ENCODE assay signal across 10 cellular contexts in the genomic region with DNA sequence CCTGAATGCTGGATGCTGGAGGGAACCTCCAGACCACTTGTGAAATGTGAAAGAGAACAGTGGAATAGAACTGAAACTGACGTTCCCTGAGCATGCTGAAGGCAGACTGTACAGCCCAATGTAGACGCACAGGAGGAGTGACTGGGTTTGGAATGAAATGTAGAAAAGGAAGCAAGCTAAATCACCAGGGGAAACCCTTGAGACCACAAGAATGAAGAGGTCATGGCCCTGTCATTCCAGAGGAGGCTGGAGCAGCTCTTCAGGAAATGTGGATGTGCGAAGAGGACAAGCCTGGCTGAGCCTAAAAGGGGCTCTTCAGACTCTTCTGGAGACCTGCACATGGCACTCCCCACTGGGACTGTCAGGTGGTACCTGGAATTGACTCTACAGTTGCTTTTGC.
DNase-seq lines count a peak whose midpoint lies in the region; ATAC-seq, FAIRE-seq and TF ChIP-seq lines count a peak whose summit lies in the region.
"Had no signal": no experiment of that assay in that cellular context is flagged by ENCODE, and none has a peak within 500 bp of the region (broad histone marks: within the 10 kb centered on the region; RNA-seq: fewer than 3 reads in every experiment).

No MANE protein-coding gene starts in this region.

- H3K36me3 ChIP-seq in endothelial cell of umbilical vein (ENCODE audit: control insufficient read depth in 2 of 2, extremely low read depth in 1 of 2, insufficient read depth in 2 of 2, low read length in 2 of 2), result peaks cover 0 to under 1% of the 10 kb centered on the region in 2 experiments

- H3K27me3 Mint-ChIP-seq in Calu3 (ENCODE audit: unreplicated experiment) (no peaks in the 10 kb centered on the region), neural crest cell (ENCODE audit: low read depth) (no peaks in the 10 kb centered on the region)
- H3K27me3 Mint-ChIP-seq: activated CD8-positive, alpha-beta memory T cell treated with anti-CD3 and anti-CD28 coated beads, Interleukin-2, amount 10 ng/mL, durations not matched to agents 7 days and 5 days had no signal

- H3K27ac ChIP-seq in endothelial cell of umbilical vein (ENCODE audit: insufficient read depth, low read depth, low read length), result peak overlapping the region; percentile 30

- no peaks in the 10 kb centered on the region for H3K27me3 ChIP-seq in endothelial cell of umbilical vein (ENCODE audit: control insufficient read depth in 2 of 2, insufficient read depth in 2 of 2, low read length in 2 of 2)

- in situ Hi-C loops in GM13976 (cut with MboI; ENCODE audit: low sequenced_read_pairs, unreplicated experiment), result no loop called here

- peak overlapping the region in 1 of 3 experiments; percentile 17 for H3K4me3 ChIP-seq in endothelial cell of umbilical vein (replicated peaks in 1 of 3; ENCODE audit: insufficient read depth in 1 of 3, low read depth in 1 of 3, low read length in 3 of 3)

- FAIRE-seq in endothelial cell of umbilical vein (lab: Jason Lieb, UNC), result peak; percentile 96

- H3K4me1 Mint-ChIP-seq in Calu3 (ENCODE audit: low read depth, unreplicated experiment) (peaks cover 30% of the 10 kb centered on the region), neural crest cell (peaks cover 55% of the 10 kb centered on the region)
- H3K4me1 Mint-ChIP-seq: activated CD8-positive, alpha-beta memory T cell treated with anti-CD3 and anti-CD28 coated beads, Interleukin-2, amount 10 ng/mL, durations not matched to agents 7 days and 5 days had no signal

- H3K9me1 ChIP-seq in endothelial cell of umbilical vein (replicated peaks; ENCODE audit: control insufficient read depth, extremely low read depth, insufficient read depth, low read length), result no peaks in the 10 kb centered on the region

- ATAC-seq in GM19351 (IDR thresholded peaks at IDR 0.05; ENCODE audit: unreplicated experiment), result no peak
- ATAC-seq: activated CD8-positive, alpha-beta memory T cell treated with anti-CD3 and anti-CD28 coated beads, Interleukin-2, amount 10 ng/mL, durations not matched to agents 7 days and 5 days had no signal

- CTCF ChIA-PET in Calu3 (lab: Charles Lee), result interaction anchor here (0.9 to 1.3 kb wide), 2 partner anchors 9 to 16 kb away, joined by 3 to 5 read pairs; no protein-coding TSS in a partner anchor
- CTCF ChIA-PET in endothelial cell of umbilical vein (lab: Charles Lee), result interaction anchor here (0.8 to 1.6 kb wide), 8 partner anchors 9 to 73 kb away, joined by 3 to 8 read pairs (median 4); no protein-coding TSS in a partner anchor

- H3K9ac ChIP-seq in endothelial cell of umbilical vein (replicated peaks; ENCODE audit: extremely low read depth, insufficient read depth, low read length), result no peak overlapping the region

- POLR2A ChIA-PET in endothelial cell of umbilical vein (lab: Charles Lee), result interaction anchor here (0.6 to 0.9 kb wide), 2 partner anchors 41 to 55 kb away, joined by 5 to 9 read pairs; no protein-coding TSS in a partner anchor

- no peak for TF ChIP-seq CTCF in Calu3 (IDR thresholded peaks at IDR 0.05; ENCODE audit: unreplicated experiment)
- TF ChIP-seq CTCF in endothelial cell of umbilical vein (IDR thresholded peaks at IDR 0.05; ENCODE audit: extremely low read depth in 1 of 2, insufficient read depth in 1 of 2, low read depth in 1 of 2, low read length in 2 of 2), result no peak
- no peak for TF ChIP-seq CTCF in neural crest cell (conservative IDR thresholded peaks at IDR 0.05)
- TF ChIP-seq CTCF in GM13976 (IDR thresholded peaks at IDR 0.05; ENCODE audit: borderline replicate concordance, control extremely low read depth, extremely low read depth, insufficient read depth, missing control alignments), result no peak

- H3K4me3 Mint-ChIP-seq in Calu3 (ENCODE audit: low read depth, unreplicated experiment) (no peak overlapping the region), neural crest cell (peak overlapping the region; percentile 1)
- H3K4me3 Mint-ChIP-seq: activated CD8-positive, alpha-beta memory T cell treated with anti-CD3 and anti-CD28 coated beads, Interleukin-2, amount 10 ng/mL, durations not matched to agents 7 days and 5 days had no signal

- intact Hi-C loops in Calu3 (cut with micrococcal nuclease; ENCODE audit: unreplicated experiment), result no loop called here
- intact Hi-C loops in endothelial cell of umbilical vein (cut with micrococcal nuclease), result loop anchor here (1.0 to 2.0 kb wide), 3 partner anchors 33 to 55 kb away; no protein-coding TSS in a partner anchor

- BruUV-seq in Calu3 (replicated peaks; lab: Mats Ljungman, UMichigan) (no TSS peak), endothelial cell of umbilical vein (replicated peaks; lab: Mats Ljungman, UMichigan) (no TSS peak)

- H3K36me3 Mint-ChIP-seq in Calu3 (ENCODE audit: insufficient read depth, unreplicated experiment) (no peaks in the 10 kb centered on the region), neural crest cell (ENCODE audit: low read depth) (peaks cover 19% of the 10 kb centered on the region)

- dilution Hi-C loops in endothelial cell of umbilical vein (cut with MboI; ENCODE audit: extremely low pct_ligation_motif_present, low sequenced_read_pairs), result no loop called here

- H3K4me1 ChIP-seq in endothelial cell of umbilical vein (ENCODE audit: control insufficient read depth, extremely low read depth, insufficient read depth, low read length), result peaks cover 22% of the 10 kb centered on the region

- H3K79me2 ChIP-seq in endothelial cell of umbilical vein (ENCODE audit: control insufficient read depth, insufficient read depth, low read length), result no peaks in the 10 kb centered on the region

- H4K20me1 ChIP-seq in endothelial cell of umbilical vein (replicated peaks; ENCODE audit: control insufficient read depth, extremely low read depth, insufficient read depth, low read length), result peaks cover 4% of the 10 kb centered on the region

- peak overlapping the region; percentile 70 for H3K4me2 ChIP-seq in endothelial cell of umbilical vein (ENCODE audit: insufficient read depth, low read length)

- DNase-seq in Calu3, result peak; percentile 61
- DNase-seq in MV-4-11 (lab: John Stamatoyannopoulos, UW), result peak; percentile 81
- peak; percentile 84 for DNase-seq in endothelial cell of umbilical vein (ENCODE audit: low read depth, low spot score)
- DNase-seq in neural crest cell (ENCODE audit: low read depth, low spot score), result peak; percentile 12
- DNase-seq in activated naive CD4-positive, alpha-beta T cell treated with anti-CD3 and anti-CD28 coated beads, Interleukin-2, amount 50 U/mL, for 16 hours, result no peak
- no peak for DNase-seq in GM13976 (ENCODE audit: low spot score)
- DNase-seq in activated gamma-delta T cell treated with Interleukin-2 at 50 U/mL for 16 hours, result no peak
- DNase-seq: activated CD8-positive, alpha-beta memory T cell treated with anti-CD3 and anti-CD28 coated beads, Interleukin-2, amount 10 ng/mL, durations not matched to agents 7 days and 5 days; NCI-H146 had no signal

- no peak for TF ChIP-seq POLR2A in endothelial cell of umbilical vein (IDR thresholded peaks at IDR 0.05; ENCODE audit: low read depth, low read length)

- no peak overlapping the region for H3K27ac Mint-ChIP-seq in Calu3 (ENCODE audit: unreplicated experiment)
- H3K27ac Mint-ChIP-seq in neural crest cell (ENCODE audit: unreplicated experiment), result peak overlapping the region; percentile 89
- H3K27ac Mint-ChIP-seq: activated CD8-positive, alpha-beta memory T cell treated with anti-CD3 and anti-CD28 coated beads, Interleukin-2, amount 10 ng/mL, durations not matched to agents 7 days and 5 days had no signal

- H3K9me3 Mint-ChIP-seq in Calu3 (ENCODE audit: low read depth, unreplicated experiment) (no peaks in the 10 kb centered on the region), neural crest cell (no peaks in the 10 kb centered on the region)

- H2AFZ ChIP-seq in endothelial cell of umbilical vein (ENCODE audit: low read depth, low read length), result no peak overlapping the region

- H3K9me3 ChIP-seq in endothelial cell of umbilical vein (replicated peaks; ENCODE audit: control insufficient read depth, insufficient read depth, low read length), result no peaks in the 10 kb centered on the region

TF ChIP-seq in endothelial cell of umbilical vein, 7 proteins besides CTCF, POLR2A, EP300 and RAD21:
- TF ChIP-seq GATA2 (IDR thresholded peaks at IDR 0.05; ENCODE audit: insufficient read depth, insufficient read length, low read depth, low read length) (peak; percentile 55), FOS (IDR thresholded peaks at IDR 0.05; ENCODE audit: borderline replicate concordance, insufficient read depth, low read length) (peak; percentile 65), POLR2AphosphoS5 (IDR thresholded peaks at IDR 0.05; ENCODE audit: insufficient read depth, low read depth, low read length) (peak; percentile 81)
- TF ChIP-seq, protein P1, sequence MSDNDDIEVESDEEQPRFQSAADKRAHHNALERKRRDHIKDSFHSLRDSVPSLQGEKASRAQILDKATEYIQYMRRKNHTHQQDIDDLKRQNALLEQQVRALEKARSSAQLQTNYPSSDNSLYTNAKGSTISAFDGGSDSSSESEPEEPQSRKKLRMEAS (IDR thresholded peaks at IDR 0.05; ENCODE audit: insufficient read depth, insufficient read length), result no peak

Comparison
In these comparisons a context has a peak if more than half of its experiments do, and no peak if none do; other contexts are left out.
1. DNase-seq: peak in Calu3 (single experiment), MV-4-11 (single experiment), endothelial cell of umbilical vein (single experiment) and neural crest cell (single experiment); none in activated naive CD4-positive, alpha-beta T cell treated with anti-CD3 and anti-CD28 coated beads, Interleukin-2, amount 50 U/mL, for 16 hours (single experiment), GM13976 (single experiment) and activated gamma-delta T cell treated with Interleukin-2 at 50 U/mL for 16 hours (single experiment).